ENCODE assay signal across 8 cellular contexts in genomic region chr5:147578228-147579024, GRCh38.
DNase-seq lines count a peak whose midpoint lies in the region; ATAC-seq and TF ChIP-seq lines count a peak whose summit lies in the region.

No MANE protein-coding gene starts in this region.

- TF ChIP-seq CTCF in AG10803 (conservative IDR thresholded peaks at IDR 0.05; ENCODE audit: low read length) (peak; percentile 82), HFF-Myc (IDR thresholded peaks at IDR 0.05; ENCODE audit: low read depth, low read length, missing control alignments) (peak; percentile 50), endodermal cell (conservative IDR thresholded peaks at IDR 0.05) (peak; percentile 86), neural progenitor cell (IDR thresholded peaks at IDR 0.05) (peak; percentile 85)

- H3K27me3 Mint-ChIP-seq in endodermal cell (ENCODE audit: insufficient read depth) (no peaks in the 10 kb centered on the region), neural progenitor cell (ENCODE audit: insufficient read depth, low read depth) (peaks cover 5% of the 10 kb centered on the region)
- no peaks in the 10 kb centered on the region for H3K27me3 Mint-ChIP-seq in T-helper 2 cell treated with Interferon-gamma antibody and Interleukin-4, amounts not matched to agents 5 μg/mL and 100 μg/mL, for 36 hours (ENCODE audit: low read depth)

- H3K9me3 ChIP-seq in NT2/D1 (ENCODE audit: insufficient read depth, low read length), result peaks cover 21% of the 10 kb centered on the region
- H3K9me3 ChIP-seq in endodermal cell (ENCODE audit: control insufficient read depth, low read length), result peaks cover 26% of the 10 kb centered on the region
- no peaks in the 10 kb centered on the region for H3K9me3 ChIP-seq in neural progenitor cell (ENCODE audit: low read depth)

- ATAC-seq in GM21529 (IDR thresholded peaks at IDR 0.05; ENCODE audit: unreplicated experiment), result no peak

- no peaks in the 10 kb centered on the region for H3K36me3 ChIP-seq in NT2/D1 (ENCODE audit: insufficient read depth, insufficient read length, low read length)
- H3K36me3 ChIP-seq in endodermal cell (ENCODE audit: control insufficient read depth, insufficient read depth, low read length), result no peaks in the 10 kb centered on the region
- no peaks in the 10 kb centered on the region for H3K36me3 ChIP-seq in neural progenitor cell

- H3K4me2 ChIP-seq in neural progenitor cell, result peak overlapping the region; percentile 52

- no peak overlapping the region for H3K27ac ChIP-seq in endodermal cell (ENCODE audit: low read depth, low read length)
- H3K27ac ChIP-seq in neural progenitor cell, result peak overlapping the region; percentile 13

- H3K4me1 Mint-ChIP-seq in endodermal cell, result peaks cover 16% of the 10 kb centered on the region
- peaks cover 29% of the 10 kb centered on the region for H3K4me1 Mint-ChIP-seq in neural progenitor cell
- no peaks in the 10 kb centered on the region for H3K4me1 Mint-ChIP-seq in T-helper 2 cell treated with Interferon-gamma antibody and Interleukin-4, amounts not matched to agents 5 μg/mL and 100 μg/mL, for 36 hours (ENCODE audit: low read depth)

- H3K9me3 Mint-ChIP-seq in endodermal cell (peaks cover 24% of the 10 kb centered on the region), neural progenitor cell (peaks cover 12% of the 10 kb centered on the region)
- H3K9me3 Mint-ChIP-seq in T-helper 2 cell treated with Interferon-gamma antibody and Interleukin-4, amounts not matched to agents 5 μg/mL and 100 μg/mL, for 36 hours, result no peaks in the 10 kb centered on the region

- H3K4me3 ChIP-seq in AG10803 (ENCODE audit: low read length) (no peak overlapping the region), HFF-Myc (replicated peaks; ENCODE audit: low read depth, low read length) (no peak overlapping the region), NT2/D1 (ENCODE audit: insufficient read length, low read depth) (no peak overlapping the region), endodermal cell (ENCODE audit: low read length) (peak overlapping the region; percentile 66), neural progenitor cell (no peak overlapping the region)

- H3K27me3 ChIP-seq in NT2/D1 (ENCODE audit: insufficient read depth, insufficient read length), result no peaks in the 10 kb centered on the region
- H3K27me3 ChIP-seq in endodermal cell (ENCODE audit: control insufficient read depth, insufficient read depth, low read length, poor library complexity, severe bottlenecking), result no peaks in the 10 kb centered on the region
- H3K27me3 ChIP-seq in neural progenitor cell, result no peaks in the 10 kb centered on the region

- H3K79me2 ChIP-seq in neural progenitor cell (ENCODE audit: low read depth), result peaks cover 99% of the 10 kb centered on the region

- H3K4me1 ChIP-seq in NT2/D1 (ENCODE audit: insufficient read depth, insufficient read length) (no peaks in the 10 kb centered on the region), endodermal cell (ENCODE audit: control insufficient read depth, insufficient read depth, low read length) (peaks cover 3% of the 10 kb centered on the region), neural progenitor cell (peaks cover 32% of the 10 kb centered on the region)

- H2AFZ ChIP-seq in neural progenitor cell (replicated peaks), result no peak overlapping the region

- peaks cover 9% of the 10 kb centered on the region for H3K36me3 Mint-ChIP-seq in endodermal cell (ENCODE audit: low read depth)
- peaks cover 8% of the 10 kb centered on the region for H3K36me3 Mint-ChIP-seq in neural progenitor cell
- H3K36me3 Mint-ChIP-seq in T-helper 2 cell treated with Interferon-gamma antibody and Interleukin-4, amounts not matched to agents 5 μg/mL and 100 μg/mL, for 36 hours (ENCODE audit: low read depth), result no peaks in the 10 kb centered on the region

- no peaks in the 10 kb centered on the region for H4K20me1 ChIP-seq in neural progenitor cell (ENCODE audit: low read depth)

- 27 to 34% methylated on average over 6 to 8 of the region's 8 CpGs for WGBS in endodermal cell (ENCODE audit: insufficient coverage in 1 of 2, insufficient read length in 1 of 2), 2 experiments

- H3K4me3 Mint-ChIP-seq in endodermal cell, result peak overlapping the region; percentile 30
- H3K4me3 Mint-ChIP-seq in neural progenitor cell, result peak overlapping the region; percentile 74
- no peak overlapping the region for H3K4me3 Mint-ChIP-seq in T-helper 2 cell treated with Interferon-gamma antibody and Interleukin-4, amounts not matched to agents 5 μg/mL and 100 μg/mL, for 36 hours

- H3F3A ChIP-seq in neural progenitor cell (ENCODE audit: low read depth), result peaks cover 68% of the 10 kb centered on the region

- peak overlapping the region; percentile 42 for H3K27ac Mint-ChIP-seq in endodermal cell
- H3K27ac Mint-ChIP-seq in neural progenitor cell, result peak overlapping the region; percentile 97
- no peak overlapping the region for H3K27ac Mint-ChIP-seq in T-helper 2 cell treated with Interferon-gamma antibody and Interleukin-4, amounts not matched to agents 5 μg/mL and 100 μg/mL, for 36 hours

- peak; percentile 60 for DNase-seq in AG10803 (ENCODE audit: low read depth)
- peak; percentile 48 for DNase-seq in HFF-Myc (ENCODE audit: extremely low read depth, low read depth)
- DNase-seq in NT2/D1 (ENCODE audit: low read depth, low spot score), result peak; percentile 42
- DNase-seq in endodermal cell, result peak; percentile 56
- DNase-seq in neural progenitor cell (ENCODE audit: low spot score), result peak; percentile 68
- no peak for DNase-seq in activated CD8-positive, alpha-beta memory T cell treated with anti-CD3 and anti-CD28 coated beads, Interleukin-2, amount 50 U/mL, for 48 hours
- DNase-seq in T-helper 2 cell treated with Interferon-gamma antibody and Interleukin-4, amounts not matched to agents 5 μg/mL and 100 μg/mL, for 36 hours (ENCODE audit: low spot score), result no peak

- H3K9ac ChIP-seq in NT2/D1 (ENCODE audit: insufficient read length, low read depth), result peak overlapping the region; percentile 32
- peak overlapping the region; percentile 21 for H3K9ac ChIP-seq in endodermal cell (ENCODE audit: extremely low read depth, low read length, poor library complexity, severe bottlenecking)
- H3K9ac ChIP-seq in neural progenitor cell, result no peak overlapping the region

Comparison
In these comparisons a context has a peak if more than half of its experiments do, and no peak if none do; other contexts are left out.
1. DNase-seq: peak in AG10803 (single experiment), HFF-Myc (single experiment), NT2/D1 (single experiment), endodermal cell (single experiment) and neural progenitor cell (single experiment); none in activated CD8-positive, alpha-beta memory T cell treated with anti-CD3 and anti-CD28 coated beads, Interleukin-2, amount 50 U/mL, for 48 hours (single experiment) and T-helper 2 cell treated with Interferon-gamma antibody and Interleukin-4, amounts not matched to agents 5 μg/mL and 100 μg/mL, for 36 hours (single experiment).
2. Peak in every context shown above with its lines, with median percentiles within 50 percentile points of each other: CTCF ChIP-seq.